ENCODE assay signal across 31 cellular contexts in genomic region chr18:79320216-79320615, GRCh38.
"Had no signal": no experiment of that assay in that cellular context is flagged by ENCODE, and none has a peak within 500 bp of the region (broad histone marks: within the 10 kb centered on the region; RNA-seq: fewer than 3 reads in every experiment).

No MANE protein-coding gene starts in this region.

- H3K36me3 ChIP-seq: brain microvascular endothelial cell, gastrocnemius medialis had no signal

- H3K4me1 Mint-ChIP-seq: activated B cell treated with CpG ODN at 0.5 μM for 24 hours had no signal

- DNase-seq: activated B cell treated with CpG ODN at 0.5 μM for 24 hours; activated CD4-positive, alpha-beta T cell treated with anti-CD3 and anti-CD28 coated beads for 48 hours; activated CD4-positive, alpha-beta T cell treated with anti-CD3 and anti-CD28 coated beads, Interleukin-2, amount 50 U/mL, for 1 hour; activated CD4-positive, alpha-beta T cell treated with anti-CD3 and anti-CD28 coated beads, Interleukin-2, amount 50 U/mL, for 48 hours; activated CD8-positive, alpha-beta memory T cell treated with anti-CD3 and anti-CD28 coated beads for 24 hours; activated CD8-positive, alpha-beta T cell treated with anti-CD3 and anti-CD28 coated beads for 36 hours; activated effector memory CD4-positive, alpha-beta T cell treated with Interleukin-2 at 50 U/mL for 16 hours; activated gamma-delta T cell treated with Interleukin-2 at 50 U/mL for 16 hours; activated naive CD4-positive, alpha-beta T cell treated with anti-CD3 and anti-CD28 coated beads, Interleukin-2, amount 50 U/mL, for 16 hours; activated naive CD4-positive, alpha-beta T cell treated with Interleukin-2 at 50 U/mL for 16 hours; activated T-cell treated with anti-CD3 and anti-CD28 coated beads, Interleukin-2, amount 50 U/mL, for 4 hours; amniotic stem cell; anterior cingulate cortex; brain microvascular endothelial cell; dorsolateral prefrontal cortex; effector CD4-positive, alpha-beta T cell; effector memory CD8-positive, alpha-beta T cell; foreskin keratinocyte; gastrocnemius medialis; glutamatergic neuron; T-helper 2 cell had no signal

- H3K9me3 Mint-ChIP-seq: activated T-helper 17 cell treated with anti-CD3 and anti-CD28 coated beads, Interleukin-2, amount 50 U/mL, for 72 hours had no signal

- H3K4me3 Mint-ChIP-seq: activated B cell treated with CpG ODN at 0.5 μM for 24 hours; activated CD8-positive, alpha-beta T cell treated with anti-CD3 and anti-CD28 coated beads for 36 hours; activated naive CD8-positive, alpha-beta T cell; activated T-cell treated with anti-CD3 and anti-CD28 coated beads, Interleukin-2, amount 50 U/mL, for 4 hours; activated T-helper 17 cell treated with anti-CD3 and anti-CD28 coated beads, Interleukin-2, amount 50 U/mL, for 72 hours; central memory CD8-positive, alpha-beta T cell; dendritic cell treated with granulocyte-macrophage colony-stimulating factor and Interleukin-4, amounts not matched to agents 40 ng/mL and 50 ng/mL, for 4 days had no signal

- H3K27ac Mint-ChIP-seq: activated B cell treated with CpG ODN at 0.5 μM for 24 hours; activated CD8-positive, alpha-beta T cell treated with anti-CD3 and anti-CD28 coated beads for 36 hours; activated naive CD8-positive, alpha-beta T cell; activated T-helper 17 cell treated with anti-CD3 and anti-CD28 coated beads, Interleukin-2, amount 50 U/mL, for 72 hours; dendritic cell treated with granulocyte-macrophage colony-stimulating factor and Interleukin-4, amounts not matched to agents 40 ng/mL and 50 ng/mL, for 4 days had no signal

- H3K4me1 ChIP-seq: esophagus muscularis mucosa, foreskin keratinocyte, gastrocnemius medialis had no signal

- H3K4me3 ChIP-seq: coronary artery, dorsolateral prefrontal cortex, esophagus muscularis mucosa, gastrocnemius medialis had no signal

- FAIRE-seq: astrocyte, bronchial epithelial cell had no signal

- H3K27me3 Mint-ChIP-seq: activated B cell treated with CpG ODN at 0.5 μM for 24 hours; activated CD8-positive, alpha-beta T cell treated with anti-CD3 and anti-CD28 coated beads for 36 hours; activated naive CD8-positive, alpha-beta T cell; activated T-helper 17 cell treated with anti-CD3 and anti-CD28 coated beads, Interleukin-2, amount 50 U/mL, for 72 hours; central memory CD8-positive, alpha-beta T cell; dendritic cell treated with granulocyte-macrophage colony-stimulating factor and Interleukin-4, amounts not matched to agents 40 ng/mL and 50 ng/mL, for 4 days; effector memory CD8-positive, alpha-beta T cell had no signal

- ATAC-seq: activated CD4-positive, CD25-positive, alpha-beta regulatory T cell treated with anti-CD3 and anti-CD28 coated beads, Interleukin-2, amount 50 U/mL, for 24 hours; activated CD8-positive, alpha-beta T cell treated with anti-CD3 and anti-CD28 coated beads for 36 hours; activated T-cell treated with anti-CD3 and anti-CD28 coated beads, Interleukin-2, amount 50 U/mL, for 4 hours; activated T-helper 17 cell treated with anti-CD3 and anti-CD28 coated beads, Interleukin-2, amount 50 U/mL, for 72 hours; effector memory CD8-positive, alpha-beta T cell; foreskin keratinocyte; gastrocnemius medialis had no signal

- H3K9me3 ChIP-seq: esophagus muscularis mucosa, gastrocnemius medialis had no signal

- H3K27ac ChIP-seq: brain microvascular endothelial cell, coronary artery, esophagus muscularis mucosa, foreskin keratinocyte, gastrocnemius medialis, VCaP had no signal

- H3K27me3 ChIP-seq: brain microvascular endothelial cell, dorsolateral prefrontal cortex, esophagus muscularis mucosa, foreskin keratinocyte, gastrocnemius medialis had no signal
